ENCODE assay signal across 13 cellular contexts in genomic region chr7:22675917-22676343, GRCh38. TPM values are rescaled to one million over a fixed set of nuclear protein-coding genes. Genes with fewer than 3 reads are reported as not detected.
DNase-seq lines count a peak whose midpoint lies in the region; ATAC-seq, FAIRE-seq and TF ChIP-seq lines count a peak whose summit lies in the region.
"Had no signal": no experiment of that assay in that cellular context is flagged by ENCODE, and none has a peak within 500 bp of the region (broad histone marks: within the 10 kb centered on the region; RNA-seq: fewer than 3 reads in every experiment).

No MANE protein-coding gene starts in this region.

- H3K9me3 Mint-ChIP-seq in HFFc6: no peaks in the 10 kb centered on the region
- peaks cover 7% of the 10 kb centered on the region for H3K9me3 Mint-ChIP-seq in activated T-cell treated with anti-CD3 and anti-CD28 coated beads, Interleukin-2, amount 50 U/mL, for 24 hours

- no peak for FAIRE-seq in pancreas (lab: Jason Lieb, UNC)
- FAIRE-seq: colon, islet of Langerhans, TTC549 had no signal

- no peaks in the 10 kb centered on the region; the same call in 1 of the 2 replicates for H3K27me3 Mint-ChIP-seq in HFFc6 (ENCODE audit: insufficient read depth)
- H3K27me3 Mint-ChIP-seq in activated T-cell treated with anti-CD3 and anti-CD28 coated beads, Interleukin-2, amount 50 U/mL, for 24 hours: no peaks in the 10 kb centered on the region

- peak overlapping the region in 8 of 11 experiments; percentile 20 to 86 (median 66); a peak in 12 of 22 replicates for H3K27ac ChIP-seq in BLaER1 treated with 17β-estradiol and CSF1 and Interleukin-3, amounts not matched to agents 10 nM and 100 nM
- H3K27ac ChIP-seq in pancreas: no peak overlapping the region
- H3K27ac ChIP-seq: sigmoid colon had no signal

- no peak for ATAC-seq in pancreas

- H3K4me2 ChIP-seq in BLaER1 treated with 17β-estradiol and CSF1 and Interleukin-3, amounts not matched to agents 10 nM and 100 nM: peak overlapping the region; percentile 54 to 85 (median 71)

- 85 to 88% methylated on average over 2 of the region's 2 CpGs for WGBS in pancreas, 2 donors

- H3K27me3 ChIP-seq in BLaER1 treated with 17β-estradiol and CSF1 and Interleukin-3, amounts not matched to agents 10 nM and 100 nM: no peaks in the 10 kb centered on the region; a peak in 1 of 22 replicates
- H3K27me3 ChIP-seq in pancreas: no peaks in the 10 kb centered on the region
- H3K27me3 ChIP-seq: sigmoid colon had no signal

- H4K20me1 ChIP-seq in BLaER1 treated with 17β-estradiol and CSF1 and Interleukin-3, amounts not matched to agents 10 nM and 100 nM: no peaks in the 10 kb centered on the region

- 0 out of 2 replicates have a peak, but pooled peaks cover 8% of the 10 kb centered on the region for H3K36me3 Mint-ChIP-seq in HFFc6 (ENCODE audit: low read depth)
- no peaks in the 10 kb centered on the region for H3K36me3 Mint-ChIP-seq in activated T-cell treated with anti-CD3 and anti-CD28 coated beads, Interleukin-2, amount 50 U/mL, for 24 hours (ENCODE audit: low read depth)

- peaks cover 60% of the 10 kb centered on the region for H3K4me1 Mint-ChIP-seq in HFFc6 (ENCODE audit: low read depth)
- peaks cover 71% of the 10 kb centered on the region for H3K4me1 Mint-ChIP-seq in activated T-cell treated with anti-CD3 and anti-CD28 coated beads, Interleukin-2, amount 50 U/mL, for 24 hours (ENCODE audit: low read depth)

- peak overlapping the region in 3 of 11 experiments; percentile 41 to 56 (median 54); a peak in 5 of 22 replicates for H3K9ac ChIP-seq in BLaER1 treated with 17β-estradiol and CSF1 and Interleukin-3, amounts not matched to agents 10 nM and 100 nM

- H3K9me3 ChIP-seq in BLaER1 treated with 17β-estradiol and CSF1 and Interleukin-3, amounts not matched to agents 10 nM and 100 nM (replicated peaks in 1 of 11): peaks cover 0 to 12% (median 0%) of the 10 kb centered on the region in 11 experiments; a peak in 4 of 22 replicates
- H3K9me3 ChIP-seq in pancreas: no peaks in the 10 kb centered on the region
- H3K9me3 ChIP-seq: sigmoid colon had no signal

- no peak overlapping the region for H3K4me3 Mint-ChIP-seq in HFFc6
- H3K4me3 Mint-ChIP-seq in activated T-cell treated with anti-CD3 and anti-CD28 coated beads, Interleukin-2, amount 50 U/mL, for 24 hours: no peak overlapping the region

- H3K27ac Mint-ChIP-seq in HFFc6: peak overlapping the region; percentile 42
- peak overlapping the region; percentile 80 for H3K27ac Mint-ChIP-seq in activated T-cell treated with anti-CD3 and anti-CD28 coated beads, Interleukin-2, amount 50 U/mL, for 24 hours

- H3K4me3 ChIP-seq in BLaER1 treated with 17β-estradiol and CSF1 and Interleukin-3, amounts not matched to agents 10 nM and 100 nM: no peak overlapping the region
- H3K4me3 ChIP-seq in pancreas: no peak overlapping the region
- H3K4me3 ChIP-seq: sigmoid colon had no signal

- peak; percentile 32 for DNase-seq in HFFc6
- DNase-seq in activated T-cell treated with anti-CD3 and anti-CD28 coated beads, Interleukin-2, amount 50 U/mL, for 24 hours: no peak
- DNase-seq in iris pigment epithelial cell (ENCODE audit: low read depth): peak; percentile 92
- DNase-seq in pancreas: no peak
- no peak for DNase-seq in NCI-H2171 (lab: John Stamatoyannopoulos, UW)
- no peak for DNase-seq in LoVo (ENCODE audit: low spot score)
- no peak for DNase-seq in Kasumi-1 (lab: John Stamatoyannopoulos, UW)
- DNase-seq: NCI-H1694 treated with DMSO at 0.1 percent for 48 hours, sigmoid colon had no signal

- intact Hi-C loops in pancreas (cut with DNase I): no loop called here

- peaks cover 64 to 99% (median 68%) of the 10 kb centered on the region in 10 experiments for H3K4me1 ChIP-seq in BLaER1 treated with 17β-estradiol and CSF1 and Interleukin-3, amounts not matched to agents 10 nM and 100 nM
- no peaks in the 10 kb centered on the region for H3K4me1 ChIP-seq in pancreas

- TF ChIP-seq CTCF in HFFc6 (IDR thresholded peaks at IDR 0.05): no peak
- no peak for TF ChIP-seq CTCF in pancreas (IDR thresholded peaks at IDR 0.05)

- H3K36me3 ChIP-seq in BLaER1 treated with 17β-estradiol and CSF1 and Interleukin-3, amounts not matched to agents 10 nM and 100 nM: no peaks in the 10 kb centered on the region
- H3K36me3 ChIP-seq in pancreas: no peaks in the 10 kb centered on the region
- H3K36me3 ChIP-seq: sigmoid colon had no signal

RNA-seq across cellular contexts. Expression of gene IL6, which starts 51.1 kb away (rescaled TPM):
- 10 to 100 TPM; 21.3 to 55.1 (median 50.0) TPM for total RNA-seq in HFFc6 (2021; fragmentation: NEBNext Ultra II Directional; extraction: Animal tissue kit (Norgen Biotek cat#: 25700))
- 1 to 10 TPM in 2 of 6 donors, under 1 TPM in 4; 0.22 to 1.7 (median 0.34) TPM for total RNA-seq in pancreas
- 1 to 10 TPM in 1 of 2 donors, under 1 TPM in 1; 0.68 to 3.1 TPM for polyA plus RNA-seq in pancreas

Comparison
In these comparisons a context has a peak if more than half of its experiments do, and no peak if none do; other contexts are left out.
1. H3K27ac ChIP-seq: peak in BLaER1 treated with 17β-estradiol and CSF1 and Interleukin-3, amounts not matched to agents 10 nM and 100 nM (8 of 11); none in pancreas (0 of 4).
2. DNase-seq: peak in HFFc6 (single experiment) and iris pigment epithelial cell (single experiment); none in activated T-cell treated with anti-CD3 and anti-CD28 coated beads, Interleukin-2, amount 50 U/mL, for 24 hours (single experiment), pancreas (0 of 6), NCI-H2171 (single experiment), LoVo (single experiment) and Kasumi-1 (0 of 2).
3. RNA of gene IL6, which starts 51.1 kb away (total RNA-seq): 21.3 to 55.1 TPM in HFFc6; 0.22 to 1.7 TPM in pancreas; every median in the first group is over 4 times any median in the second.